In genomic region chr2:58541511-58541910, GRCh38 we compare ENCODE assay signal across 29 cellular contexts.
DNase-seq lines count a peak whose midpoint lies in the region; ATAC-seq and TF ChIP-seq lines count a peak whose summit lies in the region.
"Had no signal": no experiment of that assay in that cellular context is flagged by ENCODE, and none has a peak within 500 bp of the region (broad histone marks: within the 10 kb centered on the region; RNA-seq: fewer than 3 reads in every experiment).

No MANE protein-coding gene starts in this region.

- H3K4me1 Mint-ChIP-seq in endodermal cell = peaks cover 36% of the 10 kb centered on the region
- H3K4me1 Mint-ChIP-seq in activated CD4-positive, alpha-beta memory T cell treated with anti-CD3 and anti-CD28 coated beads, Interleukin-2, amount 10 ng/mL, durations not matched to agents 7 days and 5 days = no peaks in the 10 kb centered on the region
- H3K4me1 Mint-ChIP-seq: activated T-helper 17 cell treated with anti-CD3 and anti-CD28 coated beads, Interleukin-2, amount 50 U/mL, for 72 hours; natural killer cell had no signal

- BruUV-seq in A673 (replicated peaks; lab: Mats Ljungman, UMichigan) = no TSS peak

- H3K4me3 Mint-ChIP-seq in endodermal cell = no peak overlapping the region
- H3K4me3 Mint-ChIP-seq in activated CD4-positive, alpha-beta memory T cell treated with anti-CD3 and anti-CD28 coated beads, Interleukin-2, amount 10 ng/mL, durations not matched to agents 7 days and 5 days = no peak overlapping the region
- H3K4me3 Mint-ChIP-seq: activated T-helper 17 cell treated with anti-CD3 and anti-CD28 coated beads, Interleukin-2, amount 50 U/mL, for 72 hours; effector memory CD8-positive, alpha-beta T cell; natural killer cell had no signal

- POLR2A ChIA-PET in A673 (lab: Charles Lee; ENCODE audit: low non-redundant PET) = no interaction called here
- POLR2A ChIA-PET in activated CD4-positive, alpha-beta memory T cell treated with anti-CD3 and anti-CD28 coated beads, Interleukin-2, amount 10 ng/mL, durations not matched to agents 7 days and 5 days (lab: Charles Lee) = no interaction called here

- no peaks in the 10 kb centered on the region for H3K27me3 ChIP-seq in A673 (replicated peaks; ENCODE audit: insufficient read depth, low read depth, low read length, poor library complexity)
- H3K27me3 ChIP-seq in HUES6 (ENCODE audit: control insufficient read depth, insufficient read depth, low read length) = peaks cover 9% of the 10 kb centered on the region; the same call in 1 of the 2 replicates
- H3K27me3 ChIP-seq in endodermal cell (ENCODE audit: control insufficient read depth, insufficient read depth, low read length, poor library complexity, severe bottlenecking) = no peaks in the 10 kb centered on the region
- no peaks in the 10 kb centered on the region for H3K27me3 ChIP-seq in tibial artery
- H3K27me3 ChIP-seq: colonic mucosa, upper lobe of left lung had no signal

- DNase-seq in A673 (ENCODE audit: low spot score) (no peak), endodermal cell (peak; percentile 55), midbrain (lab: John Stamatoyannopoulos, UW) (peak; percentile 16), SKM-1 treated with dmso at 0.1 percent for 144 hours (lab: John Stamatoyannopoulos, UW; ENCODE audit: unreplicated experiment) (no peak), tibial artery (no peak)
- no peak for DNase-seq in activated CD4-positive, alpha-beta memory T cell treated with anti-CD3 and anti-CD28 coated beads, Interleukin-2, amount 10 ng/mL, durations not matched to agents 7 days and 5 days
- DNase-seq: ACHN; activated CD4-positive, alpha-beta T cell treated with anti-CD3 and anti-CD28 coated beads, Interleukin-2, amount 50 U/mL, for 48 hours; activated CD4-positive, CD25-positive, alpha-beta regulatory T cell; activated CD8-positive, alpha-beta memory T cell treated with anti-CD3 and anti-CD28 coated beads, Interleukin-2, amount 50 U/mL, for 48 hours; colonic mucosa; DMS79; effector memory CD8-positive, alpha-beta T cell; GF-D8; MV-4-11; natural killer cell; NCI-H187; right cardiac atrium; SHP77 treated with DMSO at 0.1 percent for 48 hours; stimulated activated CD4-positive, alpha-beta T cell treated with anti-CD3 and anti-CD28 coated beads, Interleukin-2, amount 100 ng/mL, for 48 hours; SW 1271; T-helper 9 cell; upper lobe of left lung had no signal

- peaks cover 3% of the 10 kb centered on the region for H3K27me3 Mint-ChIP-seq in endodermal cell (ENCODE audit: insufficient read depth)
- H3K27me3 Mint-ChIP-seq in activated CD4-positive, alpha-beta memory T cell treated with anti-CD3 and anti-CD28 coated beads, Interleukin-2, amount 10 ng/mL, durations not matched to agents 7 days and 5 days = peaks cover 3% of the 10 kb centered on the region

- H3K36me3 Mint-ChIP-seq in endodermal cell (ENCODE audit: low read depth) = no peaks in the 10 kb centered on the region
- H3K36me3 Mint-ChIP-seq in activated CD4-positive, alpha-beta memory T cell treated with anti-CD3 and anti-CD28 coated beads, Interleukin-2, amount 10 ng/mL, durations not matched to agents 7 days and 5 days (ENCODE audit: low read depth) = no peaks in the 10 kb centered on the region
- H3K36me3 Mint-ChIP-seq: activated naive CD4-positive, alpha-beta T cell treated with anti-CD3 and anti-CD28 coated beads, Interleukin-2, amount 50 U/mL, for 72 hours; natural killer cell had no signal

- H3K4me1 ChIP-seq in A673 (ENCODE audit: insufficient read depth, low read length, poor library complexity, severe bottlenecking) (peaks cover 72% of the 10 kb centered on the region), HUES6 (ENCODE audit: control insufficient read depth, insufficient read depth, low read length) (peaks cover 80% of the 10 kb centered on the region), endodermal cell (ENCODE audit: control insufficient read depth, insufficient read depth, low read length) (peaks cover 22% of the 10 kb centered on the region), tibial artery (no peaks in the 10 kb centered on the region)
- H3K4me1 ChIP-seq: colonic mucosa, parathyroid adenoma, upper lobe of left lung had no signal

- intact Hi-C loops in A673 (cut with micrococcal nuclease; ENCODE audit: unreplicated experiment) (no loop called here), tibial artery (cut with DNase I; ENCODE audit: low total_unique reads) (no loop called here)

- H3K36me3 ChIP-seq in A673 (ENCODE audit: insufficient read depth, low read length, poor library complexity, severe bottlenecking) (no peaks in the 10 kb centered on the region), HUES6 (ENCODE audit: control insufficient read depth, insufficient read depth, low read length) (no peaks in the 10 kb centered on the region), endodermal cell (ENCODE audit: control insufficient read depth, insufficient read depth, low read length) (no peaks in the 10 kb centered on the region), tibial artery (no peaks in the 10 kb centered on the region)
- H3K36me3 ChIP-seq: colonic mucosa, upper lobe of left lung had no signal

- peak overlapping the region; percentile 78 for H3K27ac ChIP-seq in A673 (ENCODE audit: low read depth, low read length, poor library complexity, severe bottlenecking)
- peak overlapping the region; percentile 96 for H3K27ac ChIP-seq in HUES6 (ENCODE audit: low read depth, low read length)
- H3K27ac ChIP-seq in endodermal cell (ENCODE audit: low read depth, low read length) = no peak overlapping the region
- H3K27ac ChIP-seq in tibial artery = no peak overlapping the region
- H3K27ac ChIP-seq: colonic mucosa, parathyroid adenoma, upper lobe of left lung had no signal

- H3K27ac Mint-ChIP-seq in endodermal cell = peak overlapping the region; percentile 97
- H3K27ac Mint-ChIP-seq in activated CD4-positive, alpha-beta memory T cell treated with anti-CD3 and anti-CD28 coated beads, Interleukin-2, amount 10 ng/mL, durations not matched to agents 7 days and 5 days = no peak overlapping the region
- H3K27ac Mint-ChIP-seq: activated naive CD4-positive, alpha-beta T cell treated with anti-CD3 and anti-CD28 coated beads, Interleukin-2, amount 50 U/mL, for 72 hours; activated T-helper 17 cell treated with anti-CD3 and anti-CD28 coated beads, Interleukin-2, amount 50 U/mL, for 72 hours; effector memory CD8-positive, alpha-beta T cell; natural killer cell had no signal

- ATAC-seq in HG03571 (IDR thresholded peaks at IDR 0.05; ENCODE audit: unreplicated experiment) = no peak
- ATAC-seq: activated naive CD4-positive, alpha-beta T cell treated with anti-CD3 and anti-CD28 coated beads, Interleukin-2, amount 50 U/mL, for 72 hours; activated T-helper 17 cell treated with anti-CD3 and anti-CD28 coated beads, Interleukin-2, amount 50 U/mL, for 72 hours; effector memory CD8-positive, alpha-beta T cell; natural killer cell; Panc1; right cardiac atrium had no signal

- H3K9me3 Mint-ChIP-seq in endodermal cell = no peaks in the 10 kb centered on the region
- H3K9me3 Mint-ChIP-seq in activated CD4-positive, alpha-beta memory T cell treated with anti-CD3 and anti-CD28 coated beads, Interleukin-2, amount 10 ng/mL, durations not matched to agents 7 days and 5 days = no peaks in the 10 kb centered on the region
- H3K9me3 Mint-ChIP-seq: activated naive CD4-positive, alpha-beta T cell treated with anti-CD3 and anti-CD28 coated beads, Interleukin-2, amount 50 U/mL, for 72 hours; activated T-helper 17 cell treated with anti-CD3 and anti-CD28 coated beads, Interleukin-2, amount 50 U/mL, for 72 hours; natural killer cell had no signal

- H3K9ac ChIP-seq in HUES6 (ENCODE audit: low read length) (peak overlapping the region; percentile 78), endodermal cell (ENCODE audit: extremely low read depth, low read length, poor library complexity, severe bottlenecking) (peak overlapping the region; percentile 36)
- H3K9ac ChIP-seq: parathyroid adenoma had no signal

- CTCF ChIA-PET in A673 (lab: Charles Lee) = no interaction called here
- CTCF ChIA-PET in activated CD4-positive, alpha-beta memory T cell treated with anti-CD3 and anti-CD28 coated beads, Interleukin-2, amount 10 ng/mL, durations not matched to agents 7 days and 5 days (lab: Charles Lee) = no interaction called here

- 17 to 46% methylated on average over 4 to 6 of the region's 7 CpGs for WGBS in endodermal cell (ENCODE audit: insufficient coverage in 1 of 2, insufficient read length in 1 of 2), 2 experiments

- TF ChIP-seq CTCF in A673 (conservative IDR thresholded peaks at IDR 0.05; ENCODE audit: low read depth, low read length) = no peak
- TF ChIP-seq CTCF in endodermal cell (conservative IDR thresholded peaks at IDR 0.05) = no peak
- no peak for TF ChIP-seq CTCF in tibial artery (IDR thresholded peaks at IDR 0.05)

- H3K4me3 ChIP-seq in A673 (ENCODE audit: low read depth, low read length, poor library complexity, severe bottlenecking) = no peak overlapping the region
- peak overlapping the region; percentile 56; the same call in 1 of the 2 replicates for H3K4me3 ChIP-seq in HUES6 (ENCODE audit: low read depth, low read length)
- H3K4me3 ChIP-seq in endodermal cell (ENCODE audit: low read length) = peak overlapping the region; percentile 68
- no peak overlapping the region for H3K4me3 ChIP-seq in tibial artery
- H3K4me3 ChIP-seq: colonic mucosa, upper lobe of left lung had no signal

- H3K9me3 ChIP-seq in A673 (ENCODE audit: low read depth, low read length, poor library complexity, severe bottlenecking) = no peaks in the 10 kb centered on the region
- H3K9me3 ChIP-seq in HUES6 (ENCODE audit: control insufficient read depth, insufficient read depth, low read depth, low read length) = no peaks in the 10 kb centered on the region
- H3K9me3 ChIP-seq in endodermal cell (ENCODE audit: control insufficient read depth, low read length) = no peaks in the 10 kb centered on the region
- no peaks in the 10 kb centered on the region for H3K9me3 ChIP-seq in tibial artery
- H3K9me3 ChIP-seq: colonic mucosa, upper lobe of left lung had no signal

Comparison
In these comparisons a context has a peak if more than half of its experiments do, and no peak if none do; other contexts are left out.
1. DNase-seq: peak in endodermal cell (single experiment) and midbrain (single experiment); none in A673 (single experiment), SKM-1 treated with dmso at 0.1 percent for 144 hours (single experiment), activated CD4-positive, alpha-beta memory T cell treated with anti-CD3 and anti-CD28 coated beads, Interleukin-2, amount 10 ng/mL, durations not matched to agents 7 days and 5 days (single experiment) and tibial artery (0 of 2).
2. H3K27ac ChIP-seq: peak in A673 (single experiment) and HUES6 (single experiment); none in endodermal cell (single experiment) and tibial artery (0 of 2).
3. H3K4me3 ChIP-seq: peak in HUES6 (single experiment) and endodermal cell (single experiment); none in A673 (single experiment) and tibial artery (0 of 2).